17 cellular contexts compared by ENCODE assay signal in the genomic region with DNA sequence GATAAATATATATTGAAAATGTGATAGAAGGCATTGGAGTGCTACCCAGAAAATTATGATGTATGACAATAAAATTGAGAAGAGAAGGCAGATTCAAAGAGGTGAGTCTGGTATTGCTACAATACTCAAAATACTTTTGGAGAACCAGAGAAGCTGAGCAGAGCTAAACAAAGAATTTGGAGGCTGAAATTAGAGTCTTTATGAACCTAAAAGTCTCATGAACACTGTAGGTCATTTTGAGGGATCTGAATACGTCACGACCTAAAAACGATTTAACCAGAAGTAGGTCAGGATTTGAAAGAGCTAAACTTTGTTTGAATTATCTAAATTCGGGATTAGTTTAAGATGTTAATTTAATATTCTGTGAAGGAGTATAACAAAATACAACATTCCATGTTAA.
DNase-seq lines count a peak whose midpoint lies in the region; ATAC-seq, FAIRE-seq and TF ChIP-seq lines count a peak whose summit lies in the region.
"Had no signal": no experiment of that assay in that cellular context is flagged by ENCODE, and none has a peak within 500 bp of the region (broad histone marks: within the 10 kb centered on the region; RNA-seq: fewer than 3 reads in every experiment).

No MANE protein-coding gene starts in this region.

- in situ Hi-C loops in K562 (cut with MboI) = no loop called here

- TF ChIP-seq EP300 in K562 (IDR thresholded peaks at IDR 0.05; ENCODE audit: low read length) (no peak), upper lobe of left lung (IDR thresholded peaks at IDR 0.05) (no peak)

- no peak overlapping the region for H3K23ac ChIP-seq in H9 (ENCODE audit: insufficient read length, low read depth, low read length)

- H3K36me3 ChIP-seq in ACC112 (ENCODE audit: insufficient read depth, low read length) (no peaks in the 10 kb centered on the region), PC-9 (ENCODE audit: low read depth) (no peaks in the 10 kb centered on the region), K562 (ENCODE audit: control insufficient read depth, insufficient read depth, low read length) (no peaks in the 10 kb centered on the region), upper lobe of left lung (no peaks in the 10 kb centered on the region)

- H3K27ac ChIP-seq in ACC112 (ENCODE audit: low read depth, low read length) (no peak overlapping the region), PC-9 (no peak overlapping the region), K562 (ENCODE audit: extremely low read depth, low read depth, low read length) (peak overlapping the region; percentile 71), upper lobe of left lung (no peak overlapping the region), H9 (ENCODE audit: insufficient read length, low read depth, low read length) (no peak overlapping the region)
- H3K27ac ChIP-seq: C4-2B had no signal

- H3K9me3 Mint-ChIP-seq in HFFc6 = no peaks in the 10 kb centered on the region
- no peaks in the 10 kb centered on the region for H3K9me3 Mint-ChIP-seq in endothelial cell (ENCODE audit: unreplicated experiment)
- H3K9me3 Mint-ChIP-seq in H9 = peaks cover 0 to 3% of the 10 kb centered on the region in 2 experiments; a peak in 3 of 5 replicates

- TF ChIP-seq POLR2A in K562 (conservative IDR thresholded peaks at IDR 0.05) = no peak
- TF ChIP-seq POLR2A in upper lobe of left lung (IDR thresholded peaks at IDR 0.05) = no peak

- no peak for FAIRE-seq in K562 (lab: Jason Lieb, UNC)
- FAIRE-seq: GM12892, GM18507 had no signal

- TF ChIP-seq RAD21 in K562 (CRISPR knock-in tag; conservative IDR thresholded peaks at IDR 0.05 in 1 of 2, IDR thresholded peaks at IDR 0.05 in 1 of 2) = no peak

- H3K4ac ChIP-seq in H9 (ENCODE audit: low read depth, low read length) = no peak overlapping the region

- ATAC-seq in K562 = peak; percentile 17
- no peak for ATAC-seq in upper lobe of left lung (ENCODE audit: low FRiP score in 2 of 2)

- H3K27me3 Mint-ChIP-seq in HFFc6 (ENCODE audit: insufficient read depth) (no peaks in the 10 kb centered on the region; the same call in 1 of the 2 replicates), endothelial cell (ENCODE audit: unreplicated experiment) (no peaks in the 10 kb centered on the region), H9 (ENCODE audit: low read depth) (no peaks in the 10 kb centered on the region)
- H3K27me3 Mint-ChIP-seq: CD4-positive, alpha-beta memory T cell had no signal

- H3K79me2 ChIP-seq in ACC112 (ENCODE audit: control insufficient read depth, insufficient read depth, low read length, unreplicated experiment) (no peaks in the 10 kb centered on the region), PC-9 (ENCODE audit: low read depth) (no peaks in the 10 kb centered on the region), K562 (ENCODE audit: control insufficient read depth, insufficient read depth, low read length) (peaks cover 72% of the 10 kb centered on the region), H9 (ENCODE audit: insufficient read depth, low read length) (no peaks in the 10 kb centered on the region)

- no peak overlapping the region for H3K56ac ChIP-seq in H9 (ENCODE audit: insufficient read length, low read depth, low read length)

- H3K9me3 ChIP-seq in PC-9 (ENCODE audit: insufficient read depth, low read depth) (no peaks in the 10 kb centered on the region), K562 (replicated peaks; ENCODE audit: control insufficient read depth, insufficient read depth, low read depth, low read length) (no peaks in the 10 kb centered on the region), upper lobe of left lung (no peaks in the 10 kb centered on the region), H9 (ENCODE audit: control insufficient read depth, low read depth, low read length) (no peaks in the 10 kb centered on the region)

- no peak overlapping the region for H4K91ac ChIP-seq in H9 (ENCODE audit: insufficient read length, low read depth, low read length)

- DNase-seq in HFFc6 (no peak), PC-9 (no peak), K562 (ENCODE audit: extremely low read depth in 1 of 4, low spot score in 3 of 4) (peak in 1 of 4 experiments; percentile 41), upper lobe of left lung (no peak), endothelial cell (ENCODE audit: low spot score) (no peak), H9 (no peak)
- DNase-seq: AML-193; CD4-positive, alpha-beta memory T cell; DMS153; DMS79; GDM1; GOT3; H7 had no signal

- intact Hi-C loops in PC-9 (cut with micrococcal nuclease; ENCODE audit: unreplicated experiment) = no loop called here
- intact Hi-C loops in K562 (cut with micrococcal nuclease) = no loop called here

- H3K4me1 Mint-ChIP-seq in HFFc6 (ENCODE audit: low read depth) (peaks cover 30% of the 10 kb centered on the region; the same call in 1 of the 2 replicates), endothelial cell (ENCODE audit: unreplicated experiment) (no peaks in the 10 kb centered on the region), H9 (no peaks in the 10 kb centered on the region)
- H3K4me1 Mint-ChIP-seq: CD4-positive, alpha-beta memory T cell had no signal

- no peaks in the 10 kb centered on the region for H3K9me2 ChIP-seq in PC-9 (ENCODE audit: insufficient read depth)

- H3K9ac ChIP-seq in K562 (ENCODE audit: insufficient read depth in 1 of 2, low read depth in 2 of 2, low read length in 2 of 2) (peak overlapping the region in 1 of 2 experiments; percentile 68; a peak in 2 of 4 replicates), H9 (ENCODE audit: extremely low read depth, insufficient read length, low read length) (no peak overlapping the region)

- no peak overlapping the region for H2BK120ac ChIP-seq in H9 (ENCODE audit: low read depth, low read length, poor library complexity, severe bottlenecking)

- H4K8ac ChIP-seq in H9 (replicated peaks; ENCODE audit: insufficient read length, low read depth, low read length) = no peak overlapping the region

- H3K4me3 Mint-ChIP-seq in HFFc6 (peak overlapping the region; percentile 27; the same call in 1 of the 2 replicates), endothelial cell (ENCODE audit: unreplicated experiment) (no peak overlapping the region), H9 (no peak overlapping the region)
- H3K4me3 Mint-ChIP-seq: CD4-positive, alpha-beta memory T cell had no signal

- H2BK15ac ChIP-seq in H9 (ENCODE audit: low read depth, low read length) = no peak overlapping the region

- TF ChIP-seq CTCF in HFFc6 (IDR thresholded peaks at IDR 0.05) (no peak), PC-9 (conservative IDR thresholded peaks at IDR 0.05) (no peak), K562 (IDR thresholded peaks at IDR 0.05 in 2 of 3, conservative IDR thresholded peaks at IDR 0.05 in 1 of 3; ENCODE audit: insufficient read depth in 2 of 3, low read depth in 1 of 3, low read length in 3 of 3) (no peak), upper lobe of left lung (IDR thresholded peaks at IDR 0.05) (no peak), endothelial cell (IDR thresholded peaks at IDR 0.05; ENCODE audit: unreplicated experiment) (no peak), H9 (conservative IDR thresholded peaks at IDR 0.05) (no peak)

- no peak overlapping the region for H2BK12ac ChIP-seq in H9 (ENCODE audit: insufficient read length, low read depth, low read length)

- POLR2A ChIA-PET in PC-9 (lab: Charles Lee; ENCODE audit: unreplicated experiment) = no interaction called here
- POLR2A ChIA-PET in K562 (lab: Yijun Ruan, JAX) = interaction anchor here (0.7 to 1.0 kb wide), 2 partner anchors 111 to 249 kb away, joined by 3 read pairs; no protein-coding TSS in a partner anchor

- CTCF ChIA-PET in PC-9 (lab: Charles Lee) = no interaction called here
- CTCF ChIA-PET in K562 (lab: Yijun Ruan, JAX; ENCODE audit: low intra/inter-chr PET ratio) = no interaction called here

- no peak overlapping the region for H3K18ac ChIP-seq in H9 (ENCODE audit: insufficient read length, low read depth, low read length)

- H2AFZ ChIP-seq in ACC112 (ENCODE audit: low read length, unreplicated experiment) (peak overlapping the region; percentile 33), PC-9 (peak overlapping the region; percentile 21; the same call in 1 of the 2 replicates), K562 (ENCODE audit: low read depth, low read length) (peak overlapping the region; percentile 57), H9 (ENCODE audit: low read length) (no peak overlapping the region)

- no peak overlapping the region for H3K4me3 ChIP-seq in ACC112 (ENCODE audit: low read depth, low read length)
- no peak overlapping the region for H3K4me3 ChIP-seq in PC-9
- H3K4me3 ChIP-seq in K562 = peak overlapping the region; percentile 37
- no peak overlapping the region for H3K4me3 ChIP-seq in upper lobe of left lung

- H3K4me1 ChIP-seq in ACC112 (ENCODE audit: control insufficient read depth, insufficient read depth, low read length, unreplicated experiment) (no peaks in the 10 kb centered on the region), PC-9 (replicated peaks; ENCODE audit: insufficient read depth) (no peaks in the 10 kb centered on the region), K562 (replicated peaks in 1 of 2; ENCODE audit: control insufficient read depth in 2 of 2, insufficient read depth in 2 of 2, low read length in 2 of 2) (no peaks in the 10 kb centered on the region), upper lobe of left lung (no peaks in the 10 kb centered on the region), H9 (ENCODE audit: insufficient read depth, low read length) (no peaks in the 10 kb centered on the region)

- H3K9me1 ChIP-seq in K562 (ENCODE audit: control insufficient read depth, insufficient read depth, low read length) = no peaks in the 10 kb centered on the region

- no peak overlapping the region for H4K5ac ChIP-seq in H9 (ENCODE audit: insufficient read length, low read depth, low read length)

- H3K27ac Mint-ChIP-seq in HFFc6 (no peak overlapping the region), endothelial cell (ENCODE audit: unreplicated experiment) (no peak overlapping the region), H9 (no peak overlapping the region)
- H3K27ac Mint-ChIP-seq: CD4-positive, alpha-beta memory T cell had no signal

- peak overlapping the region; percentile 23; the same call in 1 of the 2 replicates for H3K4me2 ChIP-seq in PC-9
- H3K4me2 ChIP-seq in K562 (ENCODE audit: insufficient read depth, low read length) = peak overlapping the region; percentile 55
- no peak overlapping the region for H3K4me2 ChIP-seq in H9 (ENCODE audit: insufficient read depth, insufficient read length, low read length)

- no peak overlapping the region for H2AK5ac ChIP-seq in H9 (ENCODE audit: insufficient read length, low read length)

- no peaks in the 10 kb centered on the region for H3F3A ChIP-seq in PC-9 (ENCODE audit: insufficient read depth, low read depth)

- peaks cover 1% of the 10 kb centered on the region; the same call in 1 of the 2 replicates for H3K36me3 Mint-ChIP-seq in HFFc6 (ENCODE audit: low read depth)
- H3K36me3 Mint-ChIP-seq in endothelial cell (ENCODE audit: low read depth, unreplicated experiment) = no peaks in the 10 kb centered on the region
- H3K36me3 Mint-ChIP-seq in H9 (ENCODE audit: insufficient read depth in 1 of 3, low read depth in 3 of 3) = peaks cover 0 to 2% (median 0%) of the 10 kb centered on the region in 3 experiments; a peak in 1 of 7 replicates
- H3K36me3 Mint-ChIP-seq: CD4-positive, alpha-beta memory T cell had no signal

- no peaks in the 10 kb centered on the region for H3K27me3 ChIP-seq in ACC112 (ENCODE audit: insufficient read depth, low read length)
- no peaks in the 10 kb centered on the region for H3K27me3 ChIP-seq in PC-9 (ENCODE audit: insufficient read depth, low read depth)
- no peaks in the 10 kb centered on the region for H3K27me3 ChIP-seq in K562 (ENCODE audit: control insufficient read depth in 2 of 2, insufficient read depth in 2 of 2, low read length in 2 of 2)
- no peaks in the 10 kb centered on the region for H3K27me3 ChIP-seq in upper lobe of left lung
- no peaks in the 10 kb centered on the region for H3K27me3 ChIP-seq in H9 (ENCODE audit: insufficient read depth, low read length)

- no peaks in the 10 kb centered on the region for H3K23me2 ChIP-seq in H9 (ENCODE audit: insufficient read length, low read depth, low read length, poor library complexity, severe bottlenecking)

- no peak overlapping the region for H3T11ph ChIP-seq in H9 (ENCODE audit: low read length)

- no peaks in the 10 kb centered on the region for H3K79me1 ChIP-seq in H9 (ENCODE audit: insufficient read depth, low read depth, low read length, poor library complexity, severe bottlenecking)

- H3K14ac ChIP-seq in H9 (ENCODE audit: insufficient read depth, low read length) = no peak overlapping the region

- no peak overlapping the region for H2BK20ac ChIP-seq in H9 (ENCODE audit: low read depth, low read length, poor library complexity, severe bottlenecking)

- WGBS in K562 (ENCODE audit: insufficient coverage, low coverage, missing lambda C conversion rate) = 1% methylated on average over 4 of the region's 4 CpGs
- 87 to 89% methylated on average over 4 of the region's 4 CpGs for WGBS in upper lobe of left lung, 2 donors
- no CpG with 5 or more reads among the region's 4 CpGs for WGBS in H9 (ENCODE audit: extremely low coverage, insufficient read length, low lambda C conversion rate)

- BruUV-seq in PC-9 (replicated peaks; lab: Mats Ljungman, UMichigan) = no TSS peak
- TSS peak; percentile 16 for BruUV-seq in K562 (replicated peaks; lab: Mats Ljungman, UMichigan)

- H4K20me1 ChIP-seq in PC-9 (ENCODE audit: insufficient read depth) (no peaks in the 10 kb centered on the region), K562 (replicated peaks; ENCODE audit: control insufficient read depth, insufficient read depth, low read length) (no peaks in the 10 kb centered on the region), H9 (ENCODE audit: control insufficient read depth, insufficient read depth, insufficient read length) (no peaks in the 10 kb centered on the region)

- H2BK5ac ChIP-seq in H9 (ENCODE audit: insufficient read length, low read length) = no peak overlapping the region
